ENCODE assay signal across 2 cellular contexts in the genomic region with DNA sequence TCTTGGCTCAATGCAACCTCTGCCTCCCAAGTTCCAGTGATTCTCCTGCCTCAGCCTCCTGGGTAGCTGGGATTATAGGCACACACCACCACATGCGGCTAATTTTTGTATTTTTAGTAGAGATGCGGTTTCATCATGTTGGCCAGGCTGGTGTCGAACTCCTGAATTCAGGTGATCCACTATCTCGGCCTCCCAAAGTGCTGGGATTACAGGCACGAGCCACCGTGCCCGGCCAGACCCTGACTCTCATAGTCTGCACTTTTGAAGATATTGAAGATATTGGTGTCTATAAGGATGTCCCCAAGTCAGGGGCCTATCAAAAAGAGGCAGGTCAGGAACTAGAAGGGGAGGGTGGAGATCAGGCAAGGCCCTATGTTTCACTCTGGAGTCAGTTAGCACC. TPM values are rescaled to one million over a fixed set of nuclear protein-coding genes. Genes with fewer than 3 reads are reported as not detected.
"Had no signal": no experiment of that assay in that cellular context is flagged by ENCODE, and none has a peak within 500 bp of the region (broad histone marks: within the 10 kb centered on the region; RNA-seq: fewer than 3 reads in every experiment).

No MANE protein-coding gene starts in this region.

RNA-seq across cellular contexts. Expression of a gene that starts 20.3 kb away (rescaled TPM):
- total RNA-seq: occipital lobe had no signal
- polyA plus RNA-seq: neural cell had no signal
